In genomic region chr9:4365055-4365454, GRCh38 we compare ENCODE assay signal across 17 cellular contexts.
DNase-seq lines count a peak whose midpoint lies in the region; ATAC-seq lines count a peak whose summit lies in the region.
"Had no signal": no experiment of that assay in that cellular context is flagged by ENCODE, and none has a peak within 500 bp of the region (broad histone marks: within the 10 kb centered on the region; RNA-seq: fewer than 3 reads in every experiment).

No MANE protein-coding gene starts in this region.

- DNase-seq in activated CD4-positive, alpha-beta T cell treated with anti-CD3 and anti-CD28 coated beads, Interleukin-2, amount 50 U/mL, for 48 hours = peak; percentile 26 to 47
- DNase-seq in activated CD4-positive, alpha-beta T cell treated with anti-CD3 and anti-CD28 coated beads, Interleukin-2, amount 10 ng/mL, durations not matched to agents 7 days and 5 days = no peak
- peak; percentile 51 for DNase-seq in stimulated activated CD4-positive, alpha-beta T cell treated with anti-CD3 and anti-CD28 coated beads, Interleukin-15, amount 100 ng/mL, for 24 hours
- DNase-seq in stimulated activated CD4-positive, alpha-beta T cell treated with anti-CD3 and anti-CD28 coated beads, Interleukin-4, amount 100 ng/mL, for 1 hour = no peak
- DNase-seq in activated naive CD8-positive, alpha-beta T cell treated with anti-CD3 and anti-CD28 coated beads for 36 hours = peak; percentile 12
- DNase-seq in stimulated activated effector memory CD8-positive, alpha-beta T cell treated with anti-CD3 and anti-CD28 coated beads, Interleukin-12 subunit alpha, Interleukin-12 subunit beta, amount 100 ng/mL, for 72 hours (ENCODE audit: low spot score in 2 of 2) = no peak
- DNase-seq in G401 (ENCODE audit: low spot score) = no peak
- DNase-seq: DND-41, GDM1, NCI-H1105 treated with DMSO at 0.1 percent for 48 hours, NCI-H187, NCI-H226, NCI-H69, OCI-M1 had no signal

- H3K9me3 Mint-ChIP-seq in activated CD4-positive, alpha-beta T cell treated with anti-CD3 and anti-CD28 coated beads, Interleukin-2, amount 10 ng/mL, durations not matched to agents 7 days and 5 days = no peaks in the 10 kb centered on the region
- H3K9me3 Mint-ChIP-seq in activated naive CD8-positive, alpha-beta T cell treated with anti-CD3 and anti-CD28 coated beads for 36 hours = no peaks in the 10 kb centered on the region
- no peaks in the 10 kb centered on the region for H3K9me3 Mint-ChIP-seq in stimulated activated effector memory CD8-positive, alpha-beta T cell treated with anti-CD3 and anti-CD28 coated beads, Interleukin-12 subunit alpha, Interleukin-12 subunit beta, amount 100 ng/mL, for 72 hours
- H3K9me3 Mint-ChIP-seq: GM23338 had no signal

- CTCF ChIA-PET in activated CD4-positive, alpha-beta T cell treated with anti-CD3 and anti-CD28 coated beads, Interleukin-2, amount 10 ng/mL, durations not matched to agents 7 days and 5 days (lab: Charles Lee) = interaction anchor here (0.6 to 2.2 kb wide), 4 partner anchors 10 to 237 kb away, joined by 3 to 6 read pairs (median 4); no protein-coding TSS in a partner anchor

- no peak overlapping the region for H3K27ac Mint-ChIP-seq in activated CD4-positive, alpha-beta T cell treated with anti-CD3 and anti-CD28 coated beads, Interleukin-2, amount 10 ng/mL, durations not matched to agents 7 days and 5 days
- H3K27ac Mint-ChIP-seq in activated naive CD8-positive, alpha-beta T cell treated with anti-CD3 and anti-CD28 coated beads for 36 hours = no peak overlapping the region
- no peak overlapping the region for H3K27ac Mint-ChIP-seq in stimulated activated effector memory CD8-positive, alpha-beta T cell treated with anti-CD3 and anti-CD28 coated beads, Interleukin-12 subunit alpha, Interleukin-12 subunit beta, amount 100 ng/mL, for 72 hours
- H3K27ac Mint-ChIP-seq: GM23338 had no signal

- peaks cover 7% of the 10 kb centered on the region for H3K27me3 Mint-ChIP-seq in activated CD4-positive, alpha-beta T cell treated with anti-CD3 and anti-CD28 coated beads, Interleukin-2, amount 10 ng/mL, durations not matched to agents 7 days and 5 days
- H3K27me3 Mint-ChIP-seq in activated naive CD8-positive, alpha-beta T cell treated with anti-CD3 and anti-CD28 coated beads for 36 hours = peaks cover 3% of the 10 kb centered on the region

- no peaks in the 10 kb centered on the region for H3K36me3 Mint-ChIP-seq in activated CD4-positive, alpha-beta T cell treated with anti-CD3 and anti-CD28 coated beads, Interleukin-2, amount 10 ng/mL, durations not matched to agents 7 days and 5 days (ENCODE audit: low read depth)
- H3K36me3 Mint-ChIP-seq in activated naive CD8-positive, alpha-beta T cell treated with anti-CD3 and anti-CD28 coated beads for 36 hours = no peaks in the 10 kb centered on the region
- no peaks in the 10 kb centered on the region for H3K36me3 Mint-ChIP-seq in stimulated activated effector memory CD8-positive, alpha-beta T cell treated with anti-CD3 and anti-CD28 coated beads, Interleukin-12 subunit alpha, Interleukin-12 subunit beta, amount 100 ng/mL, for 72 hours

- ATAC-seq in stimulated activated effector memory CD8-positive, alpha-beta T cell treated with anti-CD3 and anti-CD28 coated beads, Interleukin-12 subunit alpha, Interleukin-12 subunit beta, amount 100 ng/mL, for 72 hours = peak; percentile 67
- no peak for ATAC-seq in GM21381 (IDR thresholded peaks at IDR 0.05; ENCODE audit: unreplicated experiment)
- ATAC-seq: GM23338, HCT116 had no signal

- POLR2A ChIA-PET in activated CD4-positive, alpha-beta T cell treated with anti-CD3 and anti-CD28 coated beads, Interleukin-2, amount 10 ng/mL, durations not matched to agents 7 days and 5 days (lab: Charles Lee) = no interaction called here

- H3K4me3 Mint-ChIP-seq in activated CD4-positive, alpha-beta T cell treated with anti-CD3 and anti-CD28 coated beads, Interleukin-2, amount 10 ng/mL, durations not matched to agents 7 days and 5 days = no peak overlapping the region
- no peak overlapping the region for H3K4me3 Mint-ChIP-seq in activated naive CD8-positive, alpha-beta T cell treated with anti-CD3 and anti-CD28 coated beads for 36 hours
- no peak overlapping the region for H3K4me3 Mint-ChIP-seq in stimulated activated effector memory CD8-positive, alpha-beta T cell treated with anti-CD3 and anti-CD28 coated beads, Interleukin-12 subunit alpha, Interleukin-12 subunit beta, amount 100 ng/mL, for 72 hours
- H3K4me3 Mint-ChIP-seq: GM23338 had no signal

- H3K4me1 Mint-ChIP-seq in activated CD4-positive, alpha-beta T cell treated with anti-CD3 and anti-CD28 coated beads, Interleukin-2, amount 10 ng/mL, durations not matched to agents 7 days and 5 days = no peaks in the 10 kb centered on the region
- H3K4me1 Mint-ChIP-seq in activated naive CD8-positive, alpha-beta T cell treated with anti-CD3 and anti-CD28 coated beads for 36 hours = peaks cover 6% of the 10 kb centered on the region
- H3K4me1 Mint-ChIP-seq in stimulated activated effector memory CD8-positive, alpha-beta T cell treated with anti-CD3 and anti-CD28 coated beads, Interleukin-12 subunit alpha, Interleukin-12 subunit beta, amount 100 ng/mL, for 72 hours = peaks cover 5% of the 10 kb centered on the region

- in situ Hi-C loops in G401 (cut with HindIII; ENCODE audit: low sequenced_read_pairs) = no loop called here

Comparison
In these comparisons a context has a peak if more than half of its experiments do, and no peak if none do; other contexts are left out.
1. DNase-seq: peak in activated CD4-positive, alpha-beta T cell treated with anti-CD3 and anti-CD28 coated beads, Interleukin-2, amount 50 U/mL, for 48 hours (2 of 2), stimulated activated CD4-positive, alpha-beta T cell treated with anti-CD3 and anti-CD28 coated beads, Interleukin-15, amount 100 ng/mL, for 24 hours (single experiment) and activated naive CD8-positive, alpha-beta T cell treated with anti-CD3 and anti-CD28 coated beads for 36 hours (single experiment); none in activated CD4-positive, alpha-beta T cell treated with anti-CD3 and anti-CD28 coated beads, Interleukin-2, amount 10 ng/mL, durations not matched to agents 7 days and 5 days (single experiment), stimulated activated CD4-positive, alpha-beta T cell treated with anti-CD3 and anti-CD28 coated beads, Interleukin-4, amount 100 ng/mL, for 1 hour (single experiment), stimulated activated effector memory CD8-positive, alpha-beta T cell treated with anti-CD3 and anti-CD28 coated beads, Interleukin-12 subunit alpha, Interleukin-12 subunit beta, amount 100 ng/mL, for 72 hours (0 of 2) and G401 (single experiment).